ENCODE assay signal across 14 cellular contexts in the genomic region with DNA sequence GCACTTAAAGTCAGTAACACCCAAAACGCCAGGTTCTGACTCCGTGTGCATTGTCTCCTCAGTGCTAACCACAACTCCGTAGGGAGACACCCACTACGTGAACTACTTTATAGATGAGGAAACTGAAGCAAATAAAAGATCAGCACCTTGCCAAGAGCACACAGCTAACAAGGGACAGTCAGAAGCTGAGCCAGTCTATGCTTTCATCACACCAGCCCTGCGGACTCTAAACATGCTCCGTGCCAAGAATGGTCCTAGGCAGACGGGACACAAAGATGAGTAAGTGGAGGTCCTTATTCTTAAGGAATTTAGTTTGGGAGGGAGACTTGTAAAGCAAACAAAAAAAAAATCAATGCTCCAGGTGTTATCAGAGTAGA. TPM values are rescaled to one million over a fixed set of nuclear protein-coding genes. Genes with fewer than 3 reads are reported as not detected.
A peak's percentile ranks its signal among the peaks of the same experiment; 100 is the strongest.
DNase-seq lines count a peak whose midpoint lies in the region; ATAC-seq and TF ChIP-seq lines count a peak whose summit lies in the region.
"Had no signal": no experiment of that assay in that cellular context is flagged by ENCODE, and none has a peak within 500 bp of the region (broad histone marks: within the 10 kb centered on the region; RNA-seq: fewer than 3 reads in every experiment).

No MANE protein-coding gene starts in this region.

- no peak overlapping the region for H3K4me3 Mint-ChIP-seq in stimulated activated memory B cell treated with anti-CD40 and anti-IgM and Interleukin-4, amounts not matched to agents 10 μg/mL and 1 μg/mL and 100 μg/mL, for 72 hours
- no peak overlapping the region for H3K4me3 Mint-ChIP-seq in immature natural killer cell
- H3K4me3 Mint-ChIP-seq: CD4-positive, alpha-beta memory T cell; IgD-negative memory B cell had no signal

- H3K9me3 Mint-ChIP-seq in stimulated activated memory B cell treated with anti-CD40 and anti-IgM and Interleukin-4, amounts not matched to agents 10 μg/mL and 1 μg/mL and 100 μg/mL, for 72 hours: no peaks in the 10 kb centered on the region
- no peaks in the 10 kb centered on the region for H3K9me3 Mint-ChIP-seq in immature natural killer cell
- H3K9me3 Mint-ChIP-seq: CD4-positive, alpha-beta memory T cell; IgD-negative memory B cell had no signal

- no peaks in the 10 kb centered on the region for H3K36me3 Mint-ChIP-seq in stimulated activated memory B cell treated with anti-CD40 and anti-IgM and Interleukin-4, amounts not matched to agents 10 μg/mL and 1 μg/mL and 100 μg/mL, for 72 hours
- no peaks in the 10 kb centered on the region for H3K36me3 Mint-ChIP-seq in immature natural killer cell
- H3K36me3 Mint-ChIP-seq: CD4-positive, alpha-beta memory T cell; IgD-negative memory B cell had no signal

- H3K9me3 ChIP-seq in Panc1 (ENCODE audit: control insufficient read depth, insufficient read depth, low read depth, low read length): no peaks in the 10 kb centered on the region
- H3K9me3 ChIP-seq: HAP-1, SJSA1 had no signal

- H3K27me3 Mint-ChIP-seq in stimulated activated memory B cell treated with anti-CD40 and anti-IgM and Interleukin-4, amounts not matched to agents 10 μg/mL and 1 μg/mL and 100 μg/mL, for 72 hours: peaks cover 29% of the 10 kb centered on the region
- peaks cover 0 to 6% (median 2%) of the 10 kb centered on the region in 3 donors for H3K27me3 Mint-ChIP-seq in immature natural killer cell (ENCODE audit: low read depth in 3 of 3)

- no TSS peak for BruUV-seq in Panc1 (replicated peaks; lab: Mats Ljungman, UMichigan)

- DNase-seq in Panc1 (ENCODE audit: low read depth, low spot score): no peak
- DNase-seq in fibroblast of mammary gland (ENCODE audit: low read depth): peak; percentile 77
- DNase-seq in NCI-H1092 (lab: John Stamatoyannopoulos, UW): no peak
- no peak for DNase-seq in KBM-7
- no peak for DNase-seq in immature natural killer cell
- DNase-seq: CD4-positive, alpha-beta memory T cell; NCI-H2029 treated with DMSO at 0.1 percent for 48 hours; NCI-H748 treated with DMSO at 0.1 percent for 48 hours had no signal

- no peaks in the 10 kb centered on the region for H3K27me3 ChIP-seq in Panc1 (ENCODE audit: control insufficient read depth, insufficient read depth, low read length)
- H3K27me3 ChIP-seq: SJSA1 had no signal

- no peaks in the 10 kb centered on the region for H3K4me1 Mint-ChIP-seq in stimulated activated memory B cell treated with anti-CD40 and anti-IgM and Interleukin-4, amounts not matched to agents 10 μg/mL and 1 μg/mL and 100 μg/mL, for 72 hours
- no peaks in the 10 kb centered on the region for H3K4me1 Mint-ChIP-seq in immature natural killer cell
- H3K4me1 Mint-ChIP-seq: CD4-positive, alpha-beta memory T cell; IgD-negative memory B cell had no signal

- H3K4me1 ChIP-seq in Panc1 (ENCODE audit: control insufficient read depth, insufficient read depth, low read length): peaks cover 17% of the 10 kb centered on the region
- H3K4me1 ChIP-seq: HAP-1, SJSA1 had no signal

- CTCF ChIA-PET in Panc1 (lab: Charles Lee): no interaction called here

- peak overlapping the region; percentile 90 for H3K27ac ChIP-seq in C4-2B
- no peak overlapping the region for H3K27ac ChIP-seq in Panc1 (ENCODE audit: low read length)
- H3K27ac ChIP-seq: HL-60, SJSA1 had no signal

- H3K36me3 ChIP-seq in Panc1 (ENCODE audit: control insufficient read depth, insufficient read depth, low read length): no peaks in the 10 kb centered on the region; the same call in 1 of the 2 replicates
- H3K36me3 ChIP-seq: HAP-1, SJSA1 had no signal

- in situ Hi-C loops in Panc1 (cut with HindIII; ENCODE audit: low pct_unique_long_range_greater_than_20kb, low sequenced_read_pairs) (no loop called here), KBM-7 (cut with MboI; ENCODE audit: low pct_unique_long_range_greater_than_20kb, low sequenced_read_pairs) (no loop called here)

- TF ChIP-seq CTCF in C4-2B (conservative IDR thresholded peaks at IDR 0.05) (no peak), Panc1 (IDR thresholded peaks at IDR 0.05) (no peak), fibroblast of mammary gland (conservative IDR thresholded peaks at IDR 0.05; ENCODE audit: control insufficient read depth, insufficient read depth, low read depth, low read length) (no peak)

- ATAC-seq in Panc1: peak; percentile 57; the same call in 1 of the 2 replicates
- ATAC-seq in stimulated activated memory B cell treated with anti-CD40 and anti-IgM and Interleukin-4, amounts not matched to agents 10 μg/mL and 1 μg/mL and 100 μg/mL, for 72 hours: peak; percentile 31

- H3K4me3 ChIP-seq in Panc1 (ENCODE audit: low read depth in 2 of 2, low read length in 2 of 2): no peak overlapping the region
- H3K4me3 ChIP-seq in fibroblast of mammary gland (ENCODE audit: control insufficient read depth, low read depth, low read length): no peak overlapping the region
- H3K4me3 ChIP-seq: HAP-1, SJSA1 had no signal

- POLR2A ChIA-PET in Panc1 (lab: Charles Lee): interaction anchor here (0.5 kb wide), 1 partner anchor 315 kb away, joined by 6 read pairs; no protein-coding TSS in a partner anchor

- no peak overlapping the region for H3K27ac Mint-ChIP-seq in stimulated activated memory B cell treated with anti-CD40 and anti-IgM and Interleukin-4, amounts not matched to agents 10 μg/mL and 1 μg/mL and 100 μg/mL, for 72 hours
- H3K27ac Mint-ChIP-seq in immature natural killer cell: no peak overlapping the region
- H3K27ac Mint-ChIP-seq: CD4-positive, alpha-beta memory T cell had no signal

- intact Hi-C loops in Panc1 (cut with micrococcal nuclease; ENCODE audit: unreplicated experiment): loop anchor here (5.0 kb wide), 1 partner anchor 122 kb away; no protein-coding TSS in a partner anchor

RNA-seq across cellular contexts. Expression of a gene that starts 9.6 kb away (rescaled TPM):
- total RNA-seq in Panc1 (2021; ENCODE audit: unreplicated experiment): 34.8 TPM
- polyA plus RNA-seq in Panc1 (2012; ENCODE audit: insufficient read length): 21.2 TPM
- polyA plus RNA-seq in immature natural killer cell: 1 to 10 TPM in 2 of 3 donors, not detected in 1; 1.6 to 2.2 TPM
- polyA plus RNA-seq: IgD-negative memory B cell had no signal
